Comparison of ENCODE assay signal across 8 cellular contexts in the genomic region with DNA sequence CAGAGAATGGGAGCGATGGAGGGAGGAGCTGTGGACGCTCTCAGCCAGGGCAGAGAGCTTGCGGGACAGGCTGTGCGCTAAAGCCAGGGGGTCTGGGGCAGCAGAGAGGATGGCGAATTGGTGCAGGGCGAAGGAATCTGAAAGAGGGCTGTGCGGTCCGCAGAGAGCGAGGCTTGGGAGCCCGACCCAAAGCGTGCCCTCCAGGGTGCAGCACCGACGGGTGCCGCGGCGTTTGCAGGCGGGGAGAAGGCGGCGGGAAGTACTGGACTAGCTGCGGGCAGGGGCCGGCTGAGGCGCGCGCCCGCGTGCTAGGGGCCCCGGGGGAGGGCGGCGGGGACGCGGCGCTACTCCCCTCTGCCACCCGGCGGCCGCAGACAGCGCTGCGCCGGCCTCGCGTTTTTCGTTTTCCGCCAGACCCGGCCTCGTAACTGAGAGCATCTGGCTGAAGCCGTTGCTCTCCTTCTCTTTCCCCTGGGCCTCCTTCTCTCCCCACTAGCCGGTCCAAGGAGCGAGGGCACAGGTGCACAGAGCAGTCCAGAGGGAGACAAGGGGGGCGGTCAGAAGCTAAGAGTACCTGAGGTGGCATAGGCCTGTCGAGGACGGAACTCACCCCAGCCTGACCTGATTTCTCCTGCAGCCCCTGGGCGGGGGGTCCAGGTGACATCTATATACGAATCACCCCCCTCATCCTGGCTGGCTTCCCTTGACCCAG. TPM values are rescaled to one million over a fixed set of nuclear protein-coding genes. Genes with fewer than 3 reads are reported as not detected.
DNase-seq lines count a peak whose midpoint lies in the region; ATAC-seq, FAIRE-seq and TF ChIP-seq lines count a peak whose summit lies in the region.

No MANE protein-coding gene starts in this region.

- H3K4me1 Mint-ChIP-seq in activated T-helper 2 cell treated with anti-CD3 and anti-CD28 coated beads, Interferon-gamma antibody, Interleukin-2, Interleukin-4, amounts not matched to agents 10 μg/mL and 5 μg/mL and 100 μg/mL, durations not matched to agents 14 hours and 24 hours and 36 hours (ENCODE audit: low read depth) = no peaks in the 10 kb centered on the region

- no peak overlapping the region for H3K4me2 ChIP-seq in neural cell (ENCODE audit: low read length)

- H3K27me3 ChIP-seq in neural cell (ENCODE audit: insufficient read depth, low read depth, low read length) (no peaks in the 10 kb centered on the region), thoracic aorta (replicated peaks; ENCODE audit: insufficient read depth) (no peaks in the 10 kb centered on the region)

- no peaks in the 10 kb centered on the region for H3K36me3 ChIP-seq in neural cell (ENCODE audit: insufficient read depth, low read length)
- no peaks in the 10 kb centered on the region for H3K36me3 ChIP-seq in thoracic aorta

- no peaks in the 10 kb centered on the region for H3F3A ChIP-seq in neural cell (ENCODE audit: insufficient read depth, low read length, poor library complexity, severe bottlenecking)

- H3K4me3 Mint-ChIP-seq in activated T-helper 2 cell treated with anti-CD3 and anti-CD28 coated beads, Interferon-gamma antibody, Interleukin-2, Interleukin-4, amounts not matched to agents 10 μg/mL and 5 μg/mL and 100 μg/mL, durations not matched to agents 14 hours and 24 hours and 36 hours (ENCODE audit: low read depth) = peak overlapping the region; percentile 77

- no peaks in the 10 kb centered on the region for H3K36me3 Mint-ChIP-seq in activated T-helper 2 cell treated with anti-CD3 and anti-CD28 coated beads, Interferon-gamma antibody, Interleukin-2, Interleukin-4, amounts not matched to agents 10 μg/mL and 5 μg/mL and 100 μg/mL, durations not matched to agents 14 hours and 24 hours and 36 hours (ENCODE audit: low read depth)

- H2AFZ ChIP-seq in neural cell (ENCODE audit: low read depth, low read length) = peak overlapping the region; percentile 27

- intact Hi-C loops in activated T-helper 2 cell treated with anti-CD3 and anti-CD28 coated beads, Interferon-gamma antibody, Interleukin-2, Interleukin-4, amounts not matched to agents 10 μg/mL and 5 μg/mL and 100 μg/mL, durations not matched to agents 14 hours and 24 hours and 36 hours (cut with micrococcal nuclease) = no loop called here

- H3K9me3 ChIP-seq in neural cell (ENCODE audit: low read length) (no peaks in the 10 kb centered on the region), thoracic aorta (no peaks in the 10 kb centered on the region)

- no peaks in the 10 kb centered on the region for H3K9me2 ChIP-seq in neural cell (ENCODE audit: insufficient read depth, low read length)

- no peaks in the 10 kb centered on the region for H4K20me1 ChIP-seq in neural cell (ENCODE audit: insufficient read depth)

- ATAC-seq in thoracic aorta (ENCODE audit: insufficient number of reproducible peaks, low FRiP score, low read depth) (no peak), GM19467 (IDR thresholded peaks at IDR 0.05; ENCODE audit: unreplicated experiment) (no peak)

- no peaks in the 10 kb centered on the region for H3K79me2 ChIP-seq in neural cell (replicated peaks; ENCODE audit: insufficient read depth, low read length)

- DNase-seq in activated gamma-delta T cell treated with Interleukin-2 at 50 U/mL for 16 hours (peak; percentile 8), activated gamma-delta T cell (lab: John Stamatoyannopoulos, UW) (no peak), NCI-H226 (peak; percentile 32), frontal cortex (ENCODE audit: low spot score in 2 of 2) (peak; percentile 83 to 88), thoracic aorta (ENCODE audit: low spot score) (no peak)
- DNase-seq in activated T-helper 2 cell treated with anti-CD3 and anti-CD28 coated beads, Interferon-gamma antibody, Interleukin-2, Interleukin-4, amounts not matched to agents 10 μg/mL and 5 μg/mL and 100 μg/mL, durations not matched to agents 14 hours and 24 hours and 36 hours (ENCODE audit: low spot score) = peak; percentile 34

- H3K9ac ChIP-seq in neural cell (ENCODE audit: low read length) = peak overlapping the region; percentile 55

- peaks cover 2% of the 10 kb centered on the region for H3K27me3 Mint-ChIP-seq in activated T-helper 2 cell treated with anti-CD3 and anti-CD28 coated beads, Interferon-gamma antibody, Interleukin-2, Interleukin-4, amounts not matched to agents 10 μg/mL and 5 μg/mL and 100 μg/mL, durations not matched to agents 14 hours and 24 hours and 36 hours (ENCODE audit: low read depth)

- peak; percentile 85 for TF ChIP-seq CTCF in neural cell (IDR thresholded peaks at IDR 0.05; ENCODE audit: poor library complexity, severe bottlenecking)
- peak; percentile 63 for TF ChIP-seq CTCF in thoracic aorta (IDR thresholded peaks at IDR 0.05)

- peak overlapping the region; percentile 64 for H3K4me3 ChIP-seq in neural cell (ENCODE audit: low read length)
- H3K4me3 ChIP-seq in thoracic aorta = peak overlapping the region; percentile 71

- no peaks in the 10 kb centered on the region for H3K9me3 Mint-ChIP-seq in activated T-helper 2 cell treated with anti-CD3 and anti-CD28 coated beads, Interferon-gamma antibody, Interleukin-2, Interleukin-4, amounts not matched to agents 10 μg/mL and 5 μg/mL and 100 μg/mL, durations not matched to agents 14 hours and 24 hours and 36 hours

- no peak for TF ChIP-seq EP300 in neural cell (conservative IDR thresholded peaks at IDR 0.05; ENCODE audit: poor library complexity, severe bottlenecking)

- H3K4me1 ChIP-seq in thoracic aorta (ENCODE audit: control insufficient read depth in 1 of 2, low read depth in 2 of 2) = peaks cover 4 to 9% of the 10 kb centered on the region in 2 donors

- peak; percentile 71 for TF ChIP-seq RAD21 in neural cell (conservative IDR thresholded peaks at IDR 0.05)

- no peak for FAIRE-seq in frontal cortex (lab: Jason Lieb, UNC)

- H3K27ac Mint-ChIP-seq in activated T-helper 2 cell treated with anti-CD3 and anti-CD28 coated beads, Interferon-gamma antibody, Interleukin-2, Interleukin-4, amounts not matched to agents 10 μg/mL and 5 μg/mL and 100 μg/mL, durations not matched to agents 14 hours and 24 hours and 36 hours = no peak overlapping the region

- H3K27ac ChIP-seq in neural cell (ENCODE audit: low read length) (no peak overlapping the region), thoracic aorta (no peak overlapping the region)

TF ChIP-seq in neural cell, 6 proteins besides CTCF, POLR2A, EP300 and RAD21:
- TF ChIP-seq MXI1 (conservative IDR thresholded peaks at IDR 0.05; ENCODE audit: poor library complexity, severe bottlenecking) (peak; percentile 24), SMC3 (conservative IDR thresholded peaks at IDR 0.05; ENCODE audit: poor library complexity) (peak; percentile 87), TAF1 (IDR thresholded peaks at IDR 0.05; ENCODE audit: low read depth) (no peak)

RNA-seq across cellular contexts. Expression of a gene that starts 24.9 kb away (rescaled TPM):
- 0.37 TPM in 1 of 2 replicates, not detected in the other for total RNA-seq in activated T-helper 2 cell treated with anti-CD3 and anti-CD28 coated beads, Interferon-gamma antibody, Interleukin-2, Interleukin-4, amounts not matched to agents 10 μg/mL and 5 μg/mL and 100 μg/mL, durations not matched to agents 14 hours and 24 hours and 36 hours
- total RNA-seq in frontal cortex (6.9 TPM), thoracic aorta (1 to 10 TPM; 1.2 to 1.8 TPM)
- 0.15 and 0.22 TPM in 2 replicates for polyA plus RNA-seq in neural cell
- 1.7 TPM in 1 of 2 replicates, not detected in the other for polyA minus RNA-seq in neural cell

Comparison
In these comparisons a context has a peak if more than half of its experiments do, and no peak if none do; other contexts are left out.
1. DNase-seq: peak in activated gamma-delta T cell treated with Interleukin-2 at 50 U/mL for 16 hours (single experiment), NCI-H226 (single experiment), activated T-helper 2 cell treated with anti-CD3 and anti-CD28 coated beads, Interferon-gamma antibody, Interleukin-2, Interleukin-4, amounts not matched to agents 10 μg/mL and 5 μg/mL and 100 μg/mL, durations not matched to agents 14 hours and 24 hours and 36 hours (single experiment) and frontal cortex (2 of 2); none in activated gamma-delta T cell (single experiment) and thoracic aorta (single experiment).